ENCODE assay signal across 8 cellular contexts in the genomic region with DNA sequence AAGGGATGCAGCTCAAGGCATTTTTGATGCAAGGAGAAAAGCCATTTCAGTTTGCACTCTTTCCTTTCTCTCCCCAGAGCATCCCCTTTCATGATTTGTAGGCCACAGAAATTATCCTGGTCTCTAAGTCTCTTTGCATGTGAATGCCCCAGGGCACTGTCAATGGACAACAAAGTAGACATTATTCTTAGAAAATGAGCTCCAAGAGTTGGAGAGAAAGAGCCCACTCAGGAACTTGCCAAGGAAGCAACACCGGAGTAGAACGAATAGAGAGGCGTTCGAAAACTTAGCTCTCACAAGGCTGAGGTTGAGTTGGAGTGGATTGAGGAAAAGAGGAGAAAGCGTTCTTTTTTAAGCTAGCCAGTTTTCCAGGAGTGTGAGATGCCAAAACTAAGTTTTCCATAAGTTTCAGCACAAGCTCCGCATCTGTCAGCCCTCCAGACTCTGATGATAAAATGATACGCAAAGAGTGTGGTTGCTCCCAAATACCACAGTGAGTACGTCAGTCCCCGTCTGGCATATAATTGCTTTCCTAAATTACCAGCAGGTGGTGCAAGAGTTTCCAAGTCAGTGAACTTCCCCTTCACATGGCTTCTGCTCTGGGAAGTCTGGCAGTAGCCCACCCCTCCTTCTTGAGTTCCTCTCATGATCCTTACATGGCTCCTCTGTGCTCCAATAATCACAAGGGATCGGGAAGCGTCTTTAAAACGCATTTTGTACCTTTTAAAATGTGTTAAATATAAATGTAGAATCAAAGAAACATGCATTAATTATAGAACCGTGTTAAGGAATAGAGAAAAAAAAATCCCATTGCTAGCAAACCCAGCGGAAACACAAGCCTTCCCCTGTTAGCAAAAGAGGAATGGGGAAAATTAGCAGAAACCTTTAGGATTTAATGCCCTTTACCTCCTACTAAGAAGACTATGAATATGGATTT.
DNase-seq lines count a peak whose midpoint lies in the region; ATAC-seq, FAIRE-seq and TF ChIP-seq lines count a peak whose summit lies in the region.

No MANE protein-coding gene starts in this region.

- no peak overlapping the region for H3K4me3 Mint-ChIP-seq in endodermal cell

- no peak overlapping the region for H3K27ac Mint-ChIP-seq in endodermal cell

- H3K9me3 ChIP-seq in endodermal cell (ENCODE audit: control insufficient read depth, low read length) (no peaks in the 10 kb centered on the region), vagina (no peaks in the 10 kb centered on the region)

- no peaks in the 10 kb centered on the region for H3K27me3 Mint-ChIP-seq in endodermal cell (ENCODE audit: insufficient read depth)

- H3K4me1 ChIP-seq in endodermal cell (ENCODE audit: control insufficient read depth, insufficient read depth, low read length) (no peaks in the 10 kb centered on the region), vagina (no peaks in the 10 kb centered on the region)

- 61 to 66% methylated on average over 8 to 12 of the region's 14 CpGs for WGBS in endodermal cell (ENCODE audit: insufficient coverage in 1 of 2, insufficient read length in 1 of 2), 2 experiments

- H3K4me1 Mint-ChIP-seq in endodermal cell, result peaks cover 10% of the 10 kb centered on the region

- H3K27ac ChIP-seq in endodermal cell (ENCODE audit: low read depth, low read length), result no peak overlapping the region
- no peak overlapping the region for H3K27ac ChIP-seq in vagina

- no peak overlapping the region for H3K4me3 ChIP-seq in endodermal cell (ENCODE audit: low read length)
- H3K4me3 ChIP-seq in vagina, result no peak overlapping the region

- no peaks in the 10 kb centered on the region for H3K9me3 Mint-ChIP-seq in endodermal cell

- peak; percentile 57 for ATAC-seq in GM21390 (IDR thresholded peaks at IDR 0.05; ENCODE audit: unreplicated experiment)

- TF ChIP-seq POLR2A in vagina (IDR thresholded peaks at IDR 0.05), result no peak

- no peaks in the 10 kb centered on the region for H3K36me3 ChIP-seq in endodermal cell (ENCODE audit: control insufficient read depth, insufficient read depth, low read length)
- no peaks in the 10 kb centered on the region for H3K36me3 ChIP-seq in vagina

- no peaks in the 10 kb centered on the region for H3K36me3 Mint-ChIP-seq in endodermal cell (ENCODE audit: low read depth)

- H3K9ac ChIP-seq in endodermal cell (ENCODE audit: extremely low read depth, low read length, poor library complexity, severe bottlenecking), result no peak overlapping the region

- TF ChIP-seq CTCF in endodermal cell (conservative IDR thresholded peaks at IDR 0.05) (peak; percentile 84), vagina (IDR thresholded peaks at IDR 0.05) (no peak)

- no peak for FAIRE-seq in RCC 7860 (lab: Jason Lieb, UNC)

- DNase-seq in ELF-1 (ENCODE audit: low read depth, low spot score), result peak; percentile 76
- peak; percentile 85 to 86 for DNase-seq in Kasumi-1 (lab: John Stamatoyannopoulos, UW)
- peak; percentile 54 for DNase-seq in RCC 7860 (ENCODE audit: low spot score)
- DNase-seq in endodermal cell, result peak; percentile 85
- DNase-seq in lung microvascular endothelial cell (ENCODE audit: low read depth in 2 of 2), result peak; percentile 38 to 62
- DNase-seq in activated effector memory CD4-positive, alpha-beta T cell treated with anti-CD3 and anti-CD28 coated beads, Interleukin-2, amount 50 U/mL, for 16 hours, result no peak
- no peak for DNase-seq in vagina (ENCODE audit: extremely low spot score in 2 of 2)

- intact Hi-C loops in vagina (cut with DNase I), result no loop called here

- H3K27me3 ChIP-seq in endodermal cell (ENCODE audit: control insufficient read depth, insufficient read depth, low read length, poor library complexity, severe bottlenecking) (no peaks in the 10 kb centered on the region), vagina (no peaks in the 10 kb centered on the region)

Comparison
In these comparisons a context has a peak if more than half of its experiments do, and no peak if none do; other contexts are left out.
1. DNase-seq: peak in ELF-1 (single experiment), Kasumi-1 (2 of 2), RCC 7860 (single experiment), endodermal cell (single experiment) and lung microvascular endothelial cell (2 of 2); none in activated effector memory CD4-positive, alpha-beta T cell treated with anti-CD3 and anti-CD28 coated beads, Interleukin-2, amount 50 U/mL, for 16 hours (single experiment) and vagina (0 of 2).